In genomic region chr10:110260746-110261477, GRCh38 we compare ENCODE assay signal across 16 cellular contexts. TPM values are rescaled to one million over a fixed set of nuclear protein-coding genes. Genes with fewer than 3 reads are reported as not detected.
DNase-seq lines count a peak whose midpoint lies in the region; ATAC-seq and TF ChIP-seq lines count a peak whose summit lies in the region.
"Had no signal": no experiment of that assay in that cellular context is flagged by ENCODE, and none has a peak within 500 bp of the region (broad histone marks: within the 10 kb centered on the region; RNA-seq: fewer than 3 reads in every experiment).

No MANE protein-coding gene starts in this region.

- H3K27ac ChIP-seq in body of pancreas (no peak overlapping the region), right atrium auricular region (peak overlapping the region; percentile 67 to 76), stomach smooth muscle (ENCODE audit: low read length) (peak overlapping the region; percentile 19)
- no peak overlapping the region for H3K27ac ChIP-seq in CD4-positive, alpha-beta memory T cell (ENCODE audit: low read depth, low read length)

- no peaks in the 10 kb centered on the region for H3K27me3 Mint-ChIP-seq in CD4-positive, alpha-beta memory T cell
- H3K27me3 Mint-ChIP-seq in T-helper 17 cell, result no peaks in the 10 kb centered on the region
- H3K27me3 Mint-ChIP-seq in effector memory CD8-positive, alpha-beta T cell, result no peaks in the 10 kb centered on the region
- H3K27me3 Mint-ChIP-seq: activated naive CD4-positive, alpha-beta T cell treated with anti-CD3 and anti-CD28 coated beads, Interleukin-2, amount 10 ng/mL, durations not matched to agents 7 days and 5 days; progenitor cell of endocrine pancreas had no signal

- H3K27me3 ChIP-seq in body of pancreas, result no peaks in the 10 kb centered on the region
- H3K27me3 ChIP-seq in right atrium auricular region, result no peaks in the 10 kb centered on the region
- H3K27me3 ChIP-seq in stomach smooth muscle (ENCODE audit: control insufficient read depth in 1 of 2, insufficient read depth in 2 of 2, low read length in 2 of 2), result no peaks in the 10 kb centered on the region
- H3K27me3 ChIP-seq in CD4-positive, alpha-beta memory T cell (ENCODE audit: insufficient read depth, low read length), result no peaks in the 10 kb centered on the region

- H3K36me3 ChIP-seq in body of pancreas (replicated peaks in 1 of 2; ENCODE audit: insufficient read depth in 1 of 2, low read depth in 2 of 2) (no peaks in the 10 kb centered on the region), right atrium auricular region (no peaks in the 10 kb centered on the region), stomach smooth muscle (ENCODE audit: control insufficient read depth in 2 of 2, insufficient read depth in 2 of 2, low read length in 2 of 2) (no peaks in the 10 kb centered on the region)
- no peaks in the 10 kb centered on the region for H3K36me3 ChIP-seq in CD4-positive, alpha-beta memory T cell (ENCODE audit: insufficient read depth, low read length)

- ATAC-seq in body of pancreas, result peak; percentile 24
- ATAC-seq in T-helper 17 cell, result no peak
- ATAC-seq in effector memory CD8-positive, alpha-beta T cell (replicated peaks), result no peak
- ATAC-seq in HG03025 (IDR thresholded peaks at IDR 0.05; ENCODE audit: low FRiP score, unreplicated experiment), result no peak

- H3K9me3 ChIP-seq in body of pancreas, result no peaks in the 10 kb centered on the region
- peaks cover 0 to 4% of the 10 kb centered on the region in 2 donors for H3K9me3 ChIP-seq in right atrium auricular region
- no peaks in the 10 kb centered on the region for H3K9me3 ChIP-seq in stomach smooth muscle (ENCODE audit: control insufficient read depth in 2 of 2, low read length in 2 of 2)
- no peaks in the 10 kb centered on the region for H3K9me3 ChIP-seq in CD4-positive, alpha-beta memory T cell (ENCODE audit: control insufficient read depth in 1 of 2, low read length in 2 of 2)
- H3K9me3 ChIP-seq in T-helper 17 cell (ENCODE audit: control insufficient read depth, low read length, poor library complexity, severe bottlenecking), result no peaks in the 10 kb centered on the region
- H3K9me3 ChIP-seq: SK-N-SH had no signal

- H3K9ac ChIP-seq in stomach smooth muscle (ENCODE audit: low read length in 2 of 2), result no peak overlapping the region
- H3K9ac ChIP-seq: SK-N-SH had no signal

- H3K4me1 ChIP-seq in body of pancreas (peaks cover 4% of the 10 kb centered on the region), right atrium auricular region (peaks cover 0 to 50% of the 10 kb centered on the region in 2 donors), stomach smooth muscle (ENCODE audit: control insufficient read depth, insufficient read depth, low read length) (no peaks in the 10 kb centered on the region)
- H3K4me1 ChIP-seq in CD4-positive, alpha-beta memory T cell (ENCODE audit: insufficient read depth, low read length), result no peaks in the 10 kb centered on the region

- H3K36me3 Mint-ChIP-seq in CD4-positive, alpha-beta memory T cell, result peaks cover under 1 to 5% of the 10 kb centered on the region in 2 donors
- peaks cover 4% of the 10 kb centered on the region for H3K36me3 Mint-ChIP-seq in T-helper 17 cell (ENCODE audit: low read depth)
- H3K36me3 Mint-ChIP-seq in effector memory CD8-positive, alpha-beta T cell (ENCODE audit: insufficient read depth), result no peaks in the 10 kb centered on the region

- CTCF ChIA-PET in CD4-positive, alpha-beta memory T cell (lab: Charles Lee; ENCODE audit: partially characterized antibody), result interaction anchor here (0.9 to 1.4 kb wide), 4 partner anchors 9 to 53 kb away, joined by 3 read pairs; partner anchors contain the start of gene MXI1

- intact Hi-C loops in body of pancreas (cut with DNase I), result no loop called here
- intact Hi-C loops in CD4-positive, alpha-beta memory T cell (cut with micrococcal nuclease), result no loop called here

- no peak overlapping the region for H3K4me3 Mint-ChIP-seq in CD4-positive, alpha-beta memory T cell
- H3K4me3 Mint-ChIP-seq in T-helper 17 cell, result no peak overlapping the region
- no peak overlapping the region for H3K4me3 Mint-ChIP-seq in effector memory CD8-positive, alpha-beta T cell
- H3K4me3 Mint-ChIP-seq: activated naive CD4-positive, alpha-beta T cell treated with anti-CD3 and anti-CD28 coated beads, Interleukin-2, amount 10 ng/mL, durations not matched to agents 7 days and 5 days; H9 had no signal

- peaks cover 0 to 1% (median under 1%) of the 10 kb centered on the region in 8 donors for H3K9me3 Mint-ChIP-seq in CD4-positive, alpha-beta memory T cell
- no peaks in the 10 kb centered on the region for H3K9me3 Mint-ChIP-seq in effector memory CD8-positive, alpha-beta T cell

- TF ChIP-seq POLR2A in body of pancreas (IDR thresholded peaks at IDR 0.05), result no peak

- POLR2A ChIA-PET in CD4-positive, alpha-beta memory T cell (lab: Charles Lee; ENCODE audit: partially characterized antibody), result interaction anchor here (0.9 to 1.5 kb wide), 2 partner anchors 14 to 52 kb away, joined by 4 to 7 read pairs; no protein-coding TSS in a partner anchor

- no peak overlapping the region for H3K27ac Mint-ChIP-seq in CD4-positive, alpha-beta memory T cell
- H3K27ac Mint-ChIP-seq in T-helper 17 cell, result no peak overlapping the region
- no peak overlapping the region for H3K27ac Mint-ChIP-seq in effector memory CD8-positive, alpha-beta T cell
- H3K27ac Mint-ChIP-seq: activated naive CD4-positive, alpha-beta T cell treated with anti-CD3 and anti-CD28 coated beads, Interleukin-2, amount 10 ng/mL, durations not matched to agents 7 days and 5 days; H9; progenitor cell of endocrine pancreas had no signal

- H3K4me3 ChIP-seq in body of pancreas (no peak overlapping the region), right atrium auricular region (no peak overlapping the region), stomach smooth muscle (ENCODE audit: low read length in 2 of 2) (peak overlapping the region in 1 of 2 donors; percentile 16)
- H3K4me3 ChIP-seq in CD4-positive, alpha-beta memory T cell (ENCODE audit: low read length in 2 of 2), result no peak overlapping the region

- peak; percentile 4 for DNase-seq in HCEC 1CT
- DNase-seq in body of pancreas, result no peak
- no peak for DNase-seq in right atrium auricular region (ENCODE audit: low spot score)
- DNase-seq in CD4-positive, alpha-beta memory T cell, result no peak
- no peak for DNase-seq in T-helper 17 cell
- no peak for DNase-seq in effector memory CD8-positive, alpha-beta T cell
- DNase-seq: activated naive CD4-positive, alpha-beta T cell treated with anti-CD3 and anti-CD28 coated beads, Interleukin-2, amount 10 ng/mL, durations not matched to agents 7 days and 5 days; C1 segment of cervical spinal cord; cortex of kidney; foreskin fibroblast; H9; SK-N-SH; stimulated activated CD4-positive, alpha-beta T cell treated with anti-CD3 and anti-CD28 coated beads, Interleukin-4, amount 100 ng/mL, for 1 hour had no signal

- WGBS in body of pancreas, 2 donors, result 71 to 74% methylated on average over 1 of the region's 1 CpG

- TF ChIP-seq CTCF in body of pancreas (IDR thresholded peaks at IDR 0.05) (no peak), right atrium auricular region (IDR thresholded peaks at IDR 0.05) (no peak)

- peaks cover 0 to 20% (median 4%) of the 10 kb centered on the region in 4 donors for H3K4me1 Mint-ChIP-seq in CD4-positive, alpha-beta memory T cell
- H3K4me1 Mint-ChIP-seq in T-helper 17 cell, result peaks cover 4% of the 10 kb centered on the region
- no peaks in the 10 kb centered on the region for H3K4me1 Mint-ChIP-seq in effector memory CD8-positive, alpha-beta T cell (ENCODE audit: low read depth in 2 of 2)
- H3K4me1 Mint-ChIP-seq: activated naive CD4-positive, alpha-beta T cell treated with anti-CD3 and anti-CD28 coated beads, Interleukin-2, amount 10 ng/mL, durations not matched to agents 7 days and 5 days; H9 had no signal

RNA-seq across cellular contexts. Expression of gene SMNDC1, which starts 43.8 kb away (rescaled TPM):
- total RNA-seq in body of pancreas (1 to 10 TPM; 7.5 to 7.6 TPM), right atrium auricular region (1 to 10 TPM; 5.0 to 5.9 TPM), T-helper 17 cell (10 to 100 TPM; 33.7 to 50.4 TPM)
- 10 to 100 TPM; 39.0 to 39.3 TPM for total RNA-seq in CD4-positive, alpha-beta memory T cell
- polyA plus RNA-seq in CD4-positive, alpha-beta memory T cell, result 10 to 100 TPM; 11.3 to 22.6 TPM

RNA-seq across cellular contexts. Expression of gene MXI1, which starts 53.5 kb away (rescaled TPM):
- total RNA-seq in body of pancreas, result 10 to 100 TPM; 14.8 to 24.1 TPM
- total RNA-seq in right atrium auricular region, result 10 to 100 TPM; 50.8 to 78.8 TPM
- 10 to 100 TPM; 49.7 to 56.6 TPM for total RNA-seq in CD4-positive, alpha-beta memory T cell
- polyA plus RNA-seq in CD4-positive, alpha-beta memory T cell, result 10 to 100 TPM; 32.1 to 54.6 TPM
- 10 to 100 TPM; 43.2 to 48.8 TPM for total RNA-seq in T-helper 17 cell

Comparison
In these comparisons a context has a peak if more than half of its experiments do, and no peak if none do; other contexts are left out.
1. H3K27ac ChIP-seq: peak in right atrium auricular region (2 of 2) and stomach smooth muscle (single experiment); none in body of pancreas (0 of 4) and CD4-positive, alpha-beta memory T cell (single experiment).
2. RNA of gene SMNDC1, which starts 43.8 kb away (total RNA-seq): 33.7 to 50.4 TPM in T-helper 17 cell and 39.0 to 39.3 TPM in CD4-positive, alpha-beta memory T cell; 7.5 to 7.6 TPM in body of pancreas and 5.0 to 5.9 TPM in right atrium auricular region; every median in the first group is over 4 times any median in the second.